2 cellular contexts compared by ENCODE assay signal in genomic region chr3:10423171-10423882, GRCh38.
TF ChIP-seq lines count a peak whose summit lies in the region.

No MANE protein-coding gene starts in this region.

TF ChIP-seq in GM23338, 12 proteins besides CTCF, POLR2A, EP300 and RAD21 (continued from another document):
- TF ChIP-seq ZNF462 (CRISPR knock-in tag; IDR thresholded peaks at IDR 0.05) (no peak), JUNB (IDR thresholded peaks at IDR 0.05; ENCODE audit: unreplicated experiment) (no peak), ETS1 (IDR thresholded peaks at IDR 0.05) (no peak), POLR2AphosphoS5 (IDR thresholded peaks at IDR 0.05; ENCODE audit: low read depth) (no peak), ZNF114 (CRISPR knock-in tag; IDR thresholded peaks at IDR 0.05) (no peak), EZH2phosphoT487 (IDR thresholded peaks at IDR 0.05; ENCODE audit: unreplicated experiment) (no peak), ZNF331 (CRISPR knock-in tag; IDR thresholded peaks at IDR 0.05; ENCODE audit: low read depth) (no peak), STAT1 (IDR thresholded peaks at IDR 0.05; ENCODE audit: unreplicated experiment) (no peak), REST (IDR thresholded peaks at IDR 0.05; ENCODE audit: unreplicated experiment) (no peak)

TF ChIP-seq in WTC11, 78 proteins besides CTCF, POLR2A, EP300 and RAD21 (continued from another document):
- TF ChIP-seq ETV6 (CRISPR knock-in tag; IDR thresholded peaks at IDR 0.05) (no peak), MXD4 (CRISPR knock-in tag; IDR thresholded peaks at IDR 0.05; ENCODE audit: borderline replicate concordance) (no peak), EMX1 (CRISPR knock-in tag; IDR thresholded peaks at IDR 0.05) (no peak), MLX (CRISPR knock-in tag; IDR thresholded peaks at IDR 0.05) (no peak), ZNF425 (CRISPR knock-in tag; conservative IDR thresholded peaks at IDR 0.05) (no peak), JAZF1 (CRISPR knock-in tag; IDR thresholded peaks at IDR 0.05) (no peak), NFE2L1 (CRISPR knock-in tag; IDR thresholded peaks at IDR 0.05) (no peak), RORB (CRISPR knock-in tag; IDR thresholded peaks at IDR 0.05) (no peak), GRHL2 (CRISPR knock-in tag; IDR thresholded peaks at IDR 0.05; ENCODE audit: insufficient replicate concordance, severe bottlenecking) (no peak)
